ENCODE assay signal across 13 cellular contexts in the genomic region with DNA sequence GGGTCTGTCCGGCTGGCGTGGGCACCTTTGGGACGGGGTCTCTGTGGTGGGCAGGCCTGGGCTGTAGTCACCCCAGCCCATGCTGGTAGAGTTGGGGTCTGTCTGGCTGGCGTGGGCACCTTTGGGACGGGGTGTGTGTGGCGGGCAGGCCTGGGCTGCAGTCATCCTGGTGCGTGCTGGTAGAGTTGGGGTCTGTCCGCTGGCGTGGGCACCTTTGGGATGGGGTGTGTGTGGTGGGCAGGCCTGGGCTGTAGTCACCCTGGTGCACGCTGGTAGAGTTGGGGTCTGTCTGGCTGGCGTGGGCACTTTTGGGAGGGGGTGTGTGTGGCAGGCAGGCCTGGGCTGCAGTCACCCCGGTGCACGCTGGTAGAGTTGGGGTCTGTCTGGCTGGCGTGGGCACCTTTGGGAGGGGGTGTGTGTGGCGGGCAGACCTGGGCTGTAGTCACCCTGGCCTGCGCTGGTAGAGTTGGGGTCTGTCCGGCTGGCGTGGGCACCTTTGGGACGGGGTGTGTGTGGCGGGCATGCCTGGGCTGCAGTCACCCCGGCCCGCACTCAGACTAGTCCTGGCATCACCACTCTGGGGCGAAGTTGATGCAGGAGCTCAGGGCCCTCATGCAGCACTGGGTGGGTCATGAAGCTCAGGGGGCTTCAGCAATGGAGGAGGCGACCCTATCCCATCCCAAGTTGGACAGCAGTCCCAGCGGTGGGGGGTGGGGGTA. TPM values are rescaled to one million over a fixed set of nuclear protein-coding genes. Genes with fewer than 3 reads are reported as not detected.
DNase-seq lines count a peak whose midpoint lies in the region; ATAC-seq and TF ChIP-seq lines count a peak whose summit lies in the region.
"Had no signal": no experiment of that assay in that cellular context is flagged by ENCODE, and none has a peak within 500 bp of the region (broad histone marks: within the 10 kb centered on the region; RNA-seq: fewer than 3 reads in every experiment).

No MANE protein-coding gene starts in this region.

- H3K27ac Mint-ChIP-seq in MCF 10A (ENCODE audit: low read depth, unreplicated experiment) = peak overlapping the region; percentile 58
- peak overlapping the region; percentile 59 to 91 (median 76) for H3K27ac Mint-ChIP-seq in naive thymus-derived CD8-positive, alpha-beta T cell

- H3K4me1 ChIP-seq in mammary epithelial cell (ENCODE audit: insufficient read depth, low read length) (peaks cover 23% of the 10 kb centered on the region), esophagus squamous epithelium (peaks cover 47 to 96% (median 58%) of the 10 kb centered on the region in 3 donors), upper lobe of right lung (no peaks in the 10 kb centered on the region)

- H3K4me3 Mint-ChIP-seq in MCF 10A (ENCODE audit: unreplicated experiment) = no peak overlapping the region
- H3K4me3 Mint-ChIP-seq in naive thymus-derived CD8-positive, alpha-beta T cell = peak overlapping the region in 6 of 10 donors; percentile 20 to 79 (median 66)

- ATAC-seq in naive thymus-derived CD8-positive, alpha-beta T cell = no peak
- ATAC-seq in upper lobe of right lung (no peak), HG02642 (IDR thresholded peaks at IDR 0.05; ENCODE audit: poor library complexity, unreplicated experiment) (no peak)

- POLR2A ChIA-PET in MCF 10A (lab: Yijun Ruan, JAX) = no interaction called here
- POLR2A ChIA-PET in naive thymus-derived CD8-positive, alpha-beta T cell (lab: Charles Lee) = interaction anchor here (0.6 to 1.4 kb wide), 4 partner anchors 16 to 1143 kb away, joined by 3 to 6 read pairs (median 4); no protein-coding TSS in a partner anchor

- DNase-seq in MCF 10A (ENCODE audit: unreplicated experiment) (no peak), mammary epithelial cell (no peak), esophagus squamous epithelium (lab: John Stamatoyannopoulos, UW) (no peak), upper lobe of right lung (peak; percentile 47), hypothalamus (lab: John Stamatoyannopoulos, UW) (no peak), NCI-H345 (lab: John Stamatoyannopoulos, UW) (no peak)
- DNase-seq in naive thymus-derived CD8-positive, alpha-beta T cell = peak in 1 of 10 donors; percentile 4
- DNase-seq: activated CD4-positive, alpha-beta T cell treated with anti-CD3 and anti-CD28 coated beads, Interleukin-2, amount 50 U/mL, for 4 hours; activated naive CD4-positive, alpha-beta T cell; NCI-H1092 treated with DMSO at 0.1 percent for 48 hours; NCI-H2227 treated with DMSO at 0.1 percent for 48 hours had no signal

- TF ChIP-seq CTCF in MCF 10A (IDR thresholded peaks at IDR 0.05; ENCODE audit: unreplicated experiment) = no peak
- no peak for TF ChIP-seq CTCF in mammary epithelial cell (conservative IDR thresholded peaks at IDR 0.05 in 1 of 2, IDR thresholded peaks at IDR 0.05 in 1 of 2; ENCODE audit: extremely low read depth in 1 of 2, insufficient read depth in 1 of 2, low read depth in 1 of 2, low read length in 2 of 2)
- no peak for TF ChIP-seq CTCF in esophagus squamous epithelium (IDR thresholded peaks at IDR 0.05)
- no peak for TF ChIP-seq CTCF in upper lobe of right lung (IDR thresholded peaks at IDR 0.05)

- in situ Hi-C loops in mammary epithelial cell (cut with MboI; ENCODE audit: low sequenced_read_pairs in 2 of 2) = no loop called here

- dilution Hi-C loops in mammary epithelial cell (cut with HindIII; ENCODE audit: low sequenced_read_pairs) = loop anchor here (5.0 kb wide), 2 partner anchors 250 to 280 kb away; a partner anchor contains a TSS

- H3K9me3 ChIP-seq in mammary epithelial cell (replicated peaks; ENCODE audit: insufficient read depth, low read length) (no peaks in the 10 kb centered on the region), esophagus squamous epithelium (no peaks in the 10 kb centered on the region), upper lobe of right lung (no peaks in the 10 kb centered on the region)

- CTCF ChIA-PET in MCF 10A (lab: Yijun Ruan, JAX) (interaction anchor here (0.6 to 1.0 kb wide), 2 partner anchors 220 to 233 kb away, joined by 4 to 6 read pairs; no protein-coding TSS in a partner anchor), mammary epithelial cell (lab: Charles Lee; ENCODE audit: low non-redundant PET) (no interaction called here)

- no peaks in the 10 kb centered on the region for H3K36me3 Mint-ChIP-seq in MCF 10A (ENCODE audit: insufficient read depth, unreplicated experiment)
- H3K36me3 Mint-ChIP-seq in naive thymus-derived CD8-positive, alpha-beta T cell = peaks cover 0 to 4% (median 0%) of the 10 kb centered on the region in 3 donors

- BruUV-seq in MCF 10A (replicated peaks; lab: Mats Ljungman, UMichigan) = no TSS peak
- BruUV-seq in mammary epithelial cell (replicated peaks; lab: Mats Ljungman, UMichigan) = no TSS peak

- H3K4me2 ChIP-seq in mammary epithelial cell (ENCODE audit: insufficient read depth, low read depth, low read length) = no peak overlapping the region

- H3K27ac ChIP-seq in mammary epithelial cell (ENCODE audit: insufficient read depth, low read depth, low read length) = no peak overlapping the region
- H3K27ac ChIP-seq in esophagus squamous epithelium = peak overlapping the region; percentile 68 to 91 (median 81)
- H3K27ac ChIP-seq in upper lobe of right lung = no peak overlapping the region

- H4K20me1 ChIP-seq in mammary epithelial cell (ENCODE audit: insufficient read depth, low read length) = no peaks in the 10 kb centered on the region

- 90% methylated on average over 3 of the region's 25 CpGs for WGBS in mammary epithelial cell (ENCODE audit: low coverage, missing lambda C conversion rate)
- 51% methylated on average over 7 of the region's 25 CpGs; no CpG with 5 or more reads in 1 of the 2 donors for WGBS in esophagus squamous epithelium, 2 donors

- H2AFZ ChIP-seq in mammary epithelial cell (ENCODE audit: low read depth, low read length) = no peak overlapping the region

- H3K9ac ChIP-seq in mammary epithelial cell (ENCODE audit: insufficient read depth, low read length) = no peak overlapping the region

- H3K79me2 ChIP-seq in mammary epithelial cell (ENCODE audit: insufficient read depth, low read length) = no peaks in the 10 kb centered on the region

- no peaks in the 10 kb centered on the region for H3K9me3 Mint-ChIP-seq in MCF 10A (ENCODE audit: unreplicated experiment)
- H3K9me3 Mint-ChIP-seq in naive thymus-derived CD8-positive, alpha-beta T cell = no peaks in the 10 kb centered on the region

- intact Hi-C loops in MCF 10A (cut with micrococcal nuclease) (no loop called here), mammary epithelial cell (cut with micrococcal nuclease) (no loop called here), esophagus squamous epithelium (cut with DNase I) (no loop called here), upper lobe of right lung (cut with DNase I) (no loop called here)

- H3K4me3 ChIP-seq in mammary epithelial cell (replicated peaks in 1 of 3; ENCODE audit: insufficient read depth in 1 of 3, low read depth in 2 of 3, low read length in 3 of 3) (no peak overlapping the region), esophagus squamous epithelium (peak overlapping the region; percentile 28 to 51 (median 46)), upper lobe of right lung (no peak overlapping the region)

- H3K27me3 Mint-ChIP-seq in MCF 10A (ENCODE audit: insufficient read depth, unreplicated experiment) = no peaks in the 10 kb centered on the region
- H3K27me3 Mint-ChIP-seq in naive thymus-derived CD8-positive, alpha-beta T cell = no peaks in the 10 kb centered on the region

- H3K4me1 Mint-ChIP-seq in MCF 10A (ENCODE audit: insufficient read depth, unreplicated experiment) = peaks cover 25% of the 10 kb centered on the region
- H3K4me1 Mint-ChIP-seq in naive thymus-derived CD8-positive, alpha-beta T cell = peaks cover 27 to 78% (median 59%) of the 10 kb centered on the region in 4 donors

- H3K27me3 ChIP-seq in mammary epithelial cell (ENCODE audit: insufficient read depth, low read length) (no peaks in the 10 kb centered on the region), esophagus squamous epithelium (peaks cover 0 to 25% (median 0%) of the 10 kb centered on the region in 4 donors), upper lobe of right lung (peaks cover 20% of the 10 kb centered on the region)

- no peaks in the 10 kb centered on the region for H3K36me3 ChIP-seq in mammary epithelial cell (ENCODE audit: insufficient read depth, low read length)
- H3K36me3 ChIP-seq in esophagus squamous epithelium = no peaks in the 10 kb centered on the region
- H3K36me3 ChIP-seq in upper lobe of right lung = no peaks in the 10 kb centered on the region

- TF ChIP-seq POLR2A in esophagus squamous epithelium (IDR thresholded peaks at IDR 0.05) = no peak

RNA-seq across cellular contexts. Expression of a gene that starts 19.3 kb away (rescaled TPM):
- total RNA-seq in MCF 10A (2022) = not detected in 2 replicates
- total RNA-seq in mammary epithelial cell = not detected
- not detected for polyA plus RNA-seq in mammary epithelial cell
- polyA minus RNA-seq in mammary epithelial cell = not detected
- not detected for total RNA-seq in esophagus squamous epithelium
- not detected for total RNA-seq in naive thymus-derived CD8-positive, alpha-beta T cell
- polyA plus RNA-seq in naive thymus-derived CD8-positive, alpha-beta T cell = under 1 TPM; 0.06 to 0.15 (median 0.08) TPM
- total RNA-seq in upper lobe of right lung = not detected
- total RNA-seq: T-helper 2 cell treated with Interferon-gamma antibody and Interleukin-4, amounts not matched to agents 100 ng/mL and 5 ng/mL, for 36 hours had no signal

RNA-seq across cellular contexts. Expression of a gene that starts 19.5 kb away (rescaled TPM):
- total RNA-seq in MCF 10A (2022) (3.3 and 3.7 TPM in 2 replicates), mammary epithelial cell (1 to 10 TPM in 1 of 2 donors, under 1 TPM in 1; 0.17 to 2.0 TPM), esophagus squamous epithelium (10 to 100 TPM; 23.3 to 75.9 (median 46.4) TPM), upper lobe of right lung (78.2 TPM)
- polyA plus RNA-seq in mammary epithelial cell = not detected
- not detected for polyA minus RNA-seq in mammary epithelial cell
- total RNA-seq in naive thymus-derived CD8-positive, alpha-beta T cell = 100 to 1,000 TPM; 287 to 295 TPM
- 100 to 1,000 TPM; 326 to 438 (median 338) TPM for polyA plus RNA-seq in naive thymus-derived CD8-positive, alpha-beta T cell

RNA-seq across cellular contexts. Expression of a gene that starts 33.6 kb away (rescaled TPM):
- total RNA-seq in MCF 10A (2022) = 43.3 and 77.7 TPM in 2 replicates
- total RNA-seq in mammary epithelial cell = 10 to 100 TPM in 1 of 2 donors, 1 to 10 TPM in 1; 8.8 to 44.7 TPM
- 34.8 TPM for polyA plus RNA-seq in mammary epithelial cell
- polyA minus RNA-seq in mammary epithelial cell = 4.3 TPM
- 10 to 100 TPM in 3 of 4 donors, not detected in 1; 14.7 to 23.8 (median 15.0) TPM for total RNA-seq in esophagus squamous epithelium
- not detected for total RNA-seq in naive thymus-derived CD8-positive, alpha-beta T cell
- polyA plus RNA-seq in naive thymus-derived CD8-positive, alpha-beta T cell = not detected
- total RNA-seq in upper lobe of right lung = 6.9 TPM

RNA-seq across cellular contexts. Expression of a gene that starts 37.6 kb away (rescaled TPM):
- total RNA-seq in MCF 10A (2022) (141 and 308 TPM in 2 replicates), mammary epithelial cell (100 to 1,000 TPM; 103 to 209 TPM), esophagus squamous epithelium (100 to 1,000 TPM in 1 of 4 donors, 10 to 100 TPM in 3; 28.7 to 110 (median 69.3) TPM), upper lobe of right lung (12.5 TPM)
- 57.2 TPM for polyA plus RNA-seq in mammary epithelial cell
- 4.9 TPM for polyA minus RNA-seq in mammary epithelial cell
- not detected for total RNA-seq in naive thymus-derived CD8-positive, alpha-beta T cell
- not detected for polyA plus RNA-seq in naive thymus-derived CD8-positive, alpha-beta T cell
- total RNA-seq: T-helper 2 cell treated with Interferon-gamma antibody and Interleukin-4, amounts not matched to agents 100 ng/mL and 5 ng/mL, for 36 hours had no signal

RNA-seq across cellular contexts. Expression of a gene that starts 47.1 kb away (rescaled TPM):
- total RNA-seq in MCF 10A (2022) = not detected in 2 replicates
- not detected for total RNA-seq in mammary epithelial cell
- polyA plus RNA-seq in mammary epithelial cell = not detected
- polyA minus RNA-seq in mammary epithelial cell = not detected
- total RNA-seq in esophagus squamous epithelium = 1 to 10 TPM in 2 of 4 donors, under 1 TPM in 1, not detected in 1; 0.76 to 3.1 (median 1.6) TPM
- 10 to 100 TPM; 28.0 to 29.7 TPM for total RNA-seq in naive thymus-derived CD8-positive, alpha-beta T cell
- under 1 TPM in 1 of 3 donors, not detected in 2; 0.39 TPM for polyA plus RNA-seq in naive thymus-derived CD8-positive, alpha-beta T cell
- total RNA-seq in upper lobe of right lung = 0.43 TPM

Comparison
In these comparisons a context has a peak if more than half of its experiments do, and no peak if none do; other contexts are left out.
1. H3K27ac ChIP-seq: peak in esophagus squamous epithelium (4 of 4); none in mammary epithelial cell (single experiment) and upper lobe of right lung (single experiment).
2. H3K4me3 ChIP-seq: peak in esophagus squamous epithelium (4 of 4); none in mammary epithelial cell (0 of 3) and upper lobe of right lung (single experiment).